1 cellular context compared by ENCODE assay signal in the genomic region with DNA sequence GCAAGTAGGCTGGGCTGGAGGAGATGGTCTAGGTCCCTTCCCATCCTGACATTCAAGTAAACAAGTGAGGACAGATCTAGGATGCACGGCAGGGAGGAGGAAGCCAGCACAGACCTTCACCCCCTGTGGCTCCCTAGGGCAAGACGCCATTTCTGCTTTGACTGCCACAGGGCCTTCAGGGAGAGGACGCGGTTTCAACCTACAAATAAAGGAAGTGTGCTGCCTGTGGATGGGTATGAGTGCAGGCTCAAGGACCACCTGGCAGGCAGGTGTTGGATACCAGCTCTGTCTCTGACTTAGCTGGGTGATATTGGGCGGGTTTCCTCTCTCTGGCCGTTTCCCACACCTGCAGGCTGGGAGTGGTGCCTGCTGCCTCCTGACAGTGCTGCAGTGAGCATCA.
TF ChIP-seq lines count a peak whose summit lies in the region.

No MANE protein-coding gene starts in this region.

TF ChIP-seq in WTC11, 78 proteins besides CTCF, POLR2A, EP300 and RAD21 (continued from another document):
- TF ChIP-seq, protein P1, sequence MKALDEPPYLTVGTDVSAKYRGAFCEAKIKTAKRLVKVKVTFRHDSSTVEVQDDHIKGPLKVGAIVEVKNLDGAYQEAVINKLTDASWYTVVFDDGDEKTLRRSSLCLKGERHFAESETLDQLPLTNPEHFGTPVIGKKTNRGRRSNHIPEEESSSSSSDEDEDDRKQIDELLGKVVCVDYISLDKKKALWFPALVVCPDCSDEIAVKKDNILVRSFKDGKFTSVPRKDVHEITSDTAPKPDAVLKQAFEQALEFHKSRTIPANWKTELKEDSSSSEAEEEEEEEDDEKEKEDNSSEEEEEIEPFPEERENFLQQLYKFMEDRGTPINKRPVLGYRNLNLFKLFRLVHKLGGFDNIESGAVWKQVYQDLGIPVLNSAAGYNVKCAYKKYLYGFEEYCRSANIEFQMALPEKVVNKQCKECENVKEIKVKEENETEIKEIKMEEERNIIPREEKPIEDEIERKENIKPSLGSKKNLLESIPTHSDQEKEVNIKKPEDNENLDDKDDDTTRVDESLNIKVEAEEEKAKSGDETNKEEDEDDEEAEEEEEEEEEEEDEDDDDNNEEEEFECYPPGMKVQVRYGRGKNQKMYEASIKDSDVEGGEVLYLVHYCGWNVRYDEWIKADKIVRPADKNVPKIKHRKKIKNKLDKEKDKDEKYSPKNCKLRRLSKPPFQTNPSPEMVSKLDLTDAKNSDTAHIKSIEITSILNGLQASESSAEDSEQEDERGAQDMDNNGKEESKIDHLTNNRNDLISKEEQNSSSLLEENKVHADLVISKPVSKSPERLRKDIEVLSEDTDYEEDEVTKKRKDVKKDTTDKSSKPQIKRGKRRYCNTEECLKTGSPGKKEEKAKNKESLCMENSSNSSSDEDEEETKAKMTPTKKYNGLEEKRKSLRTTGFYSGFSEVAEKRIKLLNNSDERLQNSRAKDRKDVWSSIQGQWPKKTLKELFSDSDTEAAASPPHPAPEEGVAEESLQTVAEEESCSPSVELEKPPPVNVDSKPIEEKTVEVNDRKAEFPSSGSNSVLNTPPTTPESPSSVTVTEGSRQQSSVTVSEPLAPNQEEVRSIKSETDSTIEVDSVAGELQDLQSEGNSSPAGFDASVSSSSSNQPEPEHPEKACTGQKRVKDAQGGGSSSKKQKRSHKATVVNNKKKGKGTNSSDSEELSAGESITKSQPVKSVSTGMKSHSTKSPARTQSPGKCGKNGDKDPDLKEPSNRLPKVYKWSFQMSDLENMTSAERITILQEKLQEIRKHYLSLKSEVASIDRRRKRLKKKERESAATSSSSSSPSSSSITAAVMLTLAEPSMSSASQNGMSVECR (CRISPR knock-in tag; IDR thresholded peaks at IDR 0.05; ENCODE audit: borderline replicate concordance) = no peak
- TF ChIP-seq, protein P2, sequence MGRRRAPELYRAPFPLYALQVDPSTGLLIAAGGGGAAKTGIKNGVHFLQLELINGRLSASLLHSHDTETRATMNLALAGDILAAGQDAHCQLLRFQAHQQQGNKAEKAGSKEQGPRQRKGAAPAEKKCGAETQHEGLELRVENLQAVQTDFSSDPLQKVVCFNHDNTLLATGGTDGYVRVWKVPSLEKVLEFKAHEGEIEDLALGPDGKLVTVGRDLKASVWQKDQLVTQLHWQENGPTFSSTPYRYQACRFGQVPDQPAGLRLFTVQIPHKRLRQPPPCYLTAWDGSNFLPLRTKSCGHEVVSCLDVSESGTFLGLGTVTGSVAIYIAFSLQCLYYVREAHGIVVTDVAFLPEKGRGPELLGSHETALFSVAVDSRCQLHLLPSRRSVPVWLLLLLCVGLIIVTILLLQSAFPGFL (CRISPR knock-in tag; IDR thresholded peaks at IDR 0.05; ENCODE audit: borderline replicate concordance) = no peak
